In genomic region chr2:240999001-240999791, GRCh38 we compare ENCODE assay signal across 9 cellular contexts. TPM values are rescaled to one million over a fixed set of nuclear protein-coding genes. Genes with fewer than 3 reads are reported as not detected.
DNase-seq lines count a peak whose midpoint lies in the region; ATAC-seq, FAIRE-seq and TF ChIP-seq lines count a peak whose summit lies in the region.
"Had no signal": no experiment of that assay in that cellular context is flagged by ENCODE, and none has a peak within 500 bp of the region (broad histone marks: within the 10 kb centered on the region; RNA-seq: fewer than 3 reads in every experiment).

No MANE protein-coding gene starts in this region.

- peak overlapping the region; percentile 51 to 71 for H3K27ac ChIP-seq in right atrium auricular region

- no peak for FAIRE-seq in GM12892 (lab: Jason Lieb, UNC)

- H3K27me3 ChIP-seq in right atrium auricular region, result no peaks in the 10 kb centered on the region

- peak overlapping the region; percentile 50 to 60 for H3K4me3 Mint-ChIP-seq in activated T-cell treated with anti-CD3 and anti-CD28 coated beads, Interleukin-2, amount 50 U/mL, for 72 hours
- H3K4me3 Mint-ChIP-seq: stimulated activated naive CD8-positive, alpha-beta T cell treated with anti-CD3 and anti-CD28 coated beads, Interleukin-15, Interleukin-2, amounts not matched to agents 100 ng/mL and 50 ng/mL, for 24 hours had no signal

- H3K27me3 Mint-ChIP-seq in activated T-cell treated with anti-CD3 and anti-CD28 coated beads, Interleukin-2, amount 50 U/mL, for 72 hours (ENCODE audit: low read depth), result peaks cover 21% of the 10 kb centered on the region

- TF ChIP-seq CTCF in right atrium auricular region (IDR thresholded peaks at IDR 0.05) (no peak), retinal pigment epithelial cell (conservative IDR thresholded peaks at IDR 0.05; ENCODE audit: low read depth, low read length) (no peak)

- peaks cover 6% of the 10 kb centered on the region for H3K4me1 Mint-ChIP-seq in activated T-cell treated with anti-CD3 and anti-CD28 coated beads, Interleukin-2, amount 50 U/mL, for 72 hours (ENCODE audit: low read depth)

- peaks cover 4 to 6% of the 10 kb centered on the region in 2 donors for H3K9me3 Mint-ChIP-seq in activated T-cell treated with anti-CD3 and anti-CD28 coated beads, Interleukin-2, amount 50 U/mL, for 72 hours

- peak in 1 of 2 donors; percentile 16 for ATAC-seq in activated T-cell treated with anti-CD3 and anti-CD28 coated beads, Interleukin-2, amount 50 U/mL, for 72 hours (replicated peaks in 1 of 2)
- ATAC-seq in GM19452 (IDR thresholded peaks at IDR 0.05; ENCODE audit: unreplicated experiment) (no peak), HG03139 (IDR thresholded peaks at IDR 0.05; ENCODE audit: unreplicated experiment) (no peak)

- H3K4me3 ChIP-seq in right atrium auricular region (peak overlapping the region; percentile 62 to 71), retinal pigment epithelial cell (ENCODE audit: low read length) (peak overlapping the region; percentile 15)

- peaks cover 0 to 41% of the 10 kb centered on the region in 2 donors for H3K4me1 ChIP-seq in right atrium auricular region

- no peak overlapping the region for H3K27ac Mint-ChIP-seq in activated T-cell treated with anti-CD3 and anti-CD28 coated beads, Interleukin-2, amount 50 U/mL, for 72 hours
- H3K27ac Mint-ChIP-seq: stimulated activated naive CD8-positive, alpha-beta T cell treated with anti-CD3 and anti-CD28 coated beads, Interleukin-15, Interleukin-2, amounts not matched to agents 100 ng/mL and 50 ng/mL, for 24 hours had no signal

- H3K9me3 ChIP-seq in right atrium auricular region, result peaks cover 12% of the 10 kb centered on the region in 2 donors

- H3K36me3 Mint-ChIP-seq in activated T-cell treated with anti-CD3 and anti-CD28 coated beads, Interleukin-2, amount 50 U/mL, for 72 hours (ENCODE audit: insufficient read depth in 2 of 2), result peaks cover 5% of the 10 kb centered on the region in 2 donors

- H3K36me3 ChIP-seq in right atrium auricular region, result peaks cover 3% of the 10 kb centered on the region

- TF ChIP-seq POLR2A in GM12892 (IDR thresholded peaks at IDR 0.05; ENCODE audit: low read depth, low read length), result no peak

- DNase-seq in GM03348 (ENCODE audit: low spot score) (peak; percentile 78), right atrium auricular region (ENCODE audit: low spot score) (peak; percentile 59), retinal pigment epithelial cell (ENCODE audit: low read depth) (no peak), SW480 (ENCODE audit: low spot score) (no peak), GM12892 (ENCODE audit: insufficient read length) (no peak)
- no peak for DNase-seq in activated T-cell treated with anti-CD3 and anti-CD28 coated beads, Interleukin-2, amount 50 U/mL, for 72 hours

RNA-seq across cellular contexts. Expression of gene SNED1, which starts 0.8 kb away (rescaled TPM):
- 1 to 10 TPM in 1 of 2 donors, under 1 TPM in 1; 0.36 to 4.1 TPM for total RNA-seq in activated T-cell treated with anti-CD3 and anti-CD28 coated beads, Interleukin-2, amount 50 U/mL, for 72 hours
- total RNA-seq in right atrium auricular region, result 10 to 100 TPM in 1 of 2 donors, 1 to 10 TPM in 1; 9.9 to 16.4 TPM
- 3.2 TPM for polyA plus RNA-seq in GM12892 (2012; ENCODE audit: missing spikeins)

Comparison
In these comparisons a context has a peak if more than half of its experiments do, and no peak if none do; other contexts are left out.
1. DNase-seq: peak in GM03348 (single experiment) and right atrium auricular region (single experiment); none in activated T-cell treated with anti-CD3 and anti-CD28 coated beads, Interleukin-2, amount 50 U/mL, for 72 hours (0 of 2), retinal pigment epithelial cell (single experiment), SW480 (single experiment) and GM12892 (single experiment).